ENCODE assay signal across 8 cellular contexts in the genomic region with DNA sequence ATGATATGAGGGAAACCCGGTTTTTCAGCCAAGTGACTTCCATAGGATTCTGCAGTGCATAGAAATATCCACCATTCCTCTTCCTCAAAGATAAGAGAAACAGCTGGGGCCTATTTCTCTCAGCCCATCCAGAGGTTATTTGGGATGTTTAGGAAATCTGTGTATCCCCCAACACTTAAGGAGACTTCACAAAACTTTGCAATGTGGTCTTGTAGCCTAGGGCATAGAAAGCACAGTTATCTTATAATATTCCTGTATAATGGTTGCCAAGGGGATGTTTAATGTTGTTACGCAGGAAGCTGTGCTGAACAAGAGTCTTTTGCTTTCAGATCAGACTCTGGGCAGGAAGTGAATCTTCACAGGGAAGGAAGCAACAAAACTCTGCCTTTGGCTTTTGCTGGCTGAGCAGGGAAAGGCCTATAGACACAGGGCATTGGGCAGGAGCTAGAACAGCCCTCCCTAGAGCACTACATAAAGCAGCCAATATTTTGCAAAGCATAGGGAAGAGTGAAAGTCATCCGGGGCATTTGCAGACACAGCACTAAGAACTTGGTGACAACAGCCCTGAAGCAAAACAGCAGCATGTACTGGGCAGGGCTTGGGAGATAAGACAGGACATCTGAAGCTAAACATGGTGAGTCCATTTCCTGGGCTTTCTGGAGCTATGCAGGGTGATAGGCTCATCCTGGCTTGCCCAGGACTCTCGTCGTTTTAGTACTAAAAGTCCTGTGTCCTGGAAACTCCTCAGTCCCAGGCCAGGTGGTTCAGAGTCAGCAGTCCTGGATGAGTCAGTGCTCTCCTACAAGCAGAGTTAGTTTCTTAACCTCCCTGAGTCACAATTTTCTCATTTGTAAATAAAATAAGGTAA. TPM values are rescaled to one million over a fixed set of nuclear protein-coding genes. Genes with fewer than 3 reads are reported as not detected.
DNase-seq lines count a peak whose midpoint lies in the region; ATAC-seq, FAIRE-seq and TF ChIP-seq lines count a peak whose summit lies in the region.

No MANE protein-coding gene starts in this region.

- H3K27me3 ChIP-seq in HUES6 (ENCODE audit: control insufficient read depth, insufficient read depth, low read length) (peaks cover 11% of the 10 kb centered on the region), fibroblast of lung (ENCODE audit: control insufficient read depth, insufficient read depth, low read length) (peaks cover 5% of the 10 kb centered on the region), pancreas (no peaks in the 10 kb centered on the region)

- H3K27ac ChIP-seq in HUES6 (ENCODE audit: low read depth, low read length) (no peak overlapping the region), fibroblast of lung (ENCODE audit: insufficient read depth, low read length) (peak overlapping the region; percentile 26), pancreas (peak overlapping the region in 1 of 4 donors; percentile 37)

- TF ChIP-seq CTCF in WI38 (IDR thresholded peaks at IDR 0.05; ENCODE audit: low read depth, low read length) (no peak), fibroblast of lung (conservative IDR thresholded peaks at IDR 0.05 in 1 of 2, IDR thresholded peaks at IDR 0.05 in 1 of 2; ENCODE audit: low read depth in 1 of 2, low read length in 2 of 2) (no peak), pancreas (IDR thresholded peaks at IDR 0.05) (no peak)

- 46 to 55% methylated on average over 5 of the region's 5 CpGs for WGBS in pancreas, 2 donors

- DNase-seq in Ammon's horn (ENCODE audit: low spot score) (peak; percentile 47), fibroblast of lung (ENCODE audit: low read depth in 2 of 2) (peak; percentile 59 to 88), pancreas (no peak), putamen (ENCODE audit: low spot score) (no peak), NCI-H2227 treated with DMSO at 0.1 percent for 48 hours (lab: John Stamatoyannopoulos, UW) (no peak)

- H3K79me2 ChIP-seq in fibroblast of lung (ENCODE audit: control insufficient read depth, insufficient read depth, low read length) = no peaks in the 10 kb centered on the region

- peaks cover 16% of the 10 kb centered on the region for H3K4me1 ChIP-seq in HUES6 (ENCODE audit: control insufficient read depth, insufficient read depth, low read length)
- peaks cover 5% of the 10 kb centered on the region for H3K4me1 ChIP-seq in fibroblast of lung (ENCODE audit: control insufficient read depth, extremely low read depth, insufficient read depth, low read length)
- H3K4me1 ChIP-seq in pancreas = peaks cover 0 to 8% (median 3%) of the 10 kb centered on the region in 3 donors

- no peak overlapping the region for H3K9ac ChIP-seq in HUES6 (ENCODE audit: low read length)
- H3K9ac ChIP-seq in fibroblast of lung (ENCODE audit: insufficient read depth, low read length) = no peak overlapping the region

- H3K4me2 ChIP-seq in fibroblast of lung (ENCODE audit: extremely low read depth, insufficient read depth, low read length) = peak overlapping the region; percentile 23

- FAIRE-seq in pancreas (lab: Jason Lieb, UNC) = no peak

- no peaks in the 10 kb centered on the region for H4K20me1 ChIP-seq in fibroblast of lung (ENCODE audit: control insufficient read depth, extremely low read depth, insufficient read depth, low read length)

- intact Hi-C loops in pancreas (cut with DNase I) = loop anchor here in 2 of 3 donors (5.0 to 10.0 kb wide), 4 partner anchors 64 to 459 kb away; no protein-coding TSS in a partner anchor

- H3K9me3 ChIP-seq in HUES6 (ENCODE audit: control insufficient read depth, insufficient read depth, low read depth, low read length) (peaks cover 10% of the 10 kb centered on the region), fibroblast of lung (ENCODE audit: control insufficient read depth, insufficient read depth, low read depth, low read length) (no peaks in the 10 kb centered on the region), pancreas (peaks cover 0 to 3% (median 0%) of the 10 kb centered on the region in 4 donors)

- H3K4me3 ChIP-seq in HUES6 (ENCODE audit: low read depth, low read length) (0 out of 2 replicates have a peak overlapping the region, but pooled peaks have one; percentile 4), WI38 (ENCODE audit: low read depth, low read length) (peak overlapping the region; percentile 37), fibroblast of lung (replicated peaks in 1 of 4; ENCODE audit: control extremely low read depth in 1 of 4, insufficient read depth in 1 of 4, low read depth in 3 of 4, low read length in 4 of 4) (peak overlapping the region in 1 of 4 experiments; percentile 23), pancreas (no peak overlapping the region)

- H3K36me3 ChIP-seq in HUES6 (ENCODE audit: control insufficient read depth, insufficient read depth, low read length) = no peaks in the 10 kb centered on the region
- H3K36me3 ChIP-seq in fibroblast of lung (ENCODE audit: control insufficient read depth, insufficient read depth, low read length) = no peaks in the 10 kb centered on the region
- H3K36me3 ChIP-seq in pancreas = no peaks in the 10 kb centered on the region

- peak overlapping the region; percentile 69 for H2AFZ ChIP-seq in fibroblast of lung (ENCODE audit: low read length)

- ATAC-seq in pancreas (peak in 3 of 4 donors; percentile 27 to 35 (median 31)), HG02610 (IDR thresholded peaks at IDR 0.05; ENCODE audit: unreplicated experiment) (no peak)

RNA-seq across cellular contexts. Expression of a gene that starts 18.7 kb away (rescaled TPM):
- not detected in 2 replicates for total RNA-seq in fibroblast of lung
- 0.02 and 0.07 TPM in 2 replicates for polyA plus RNA-seq in fibroblast of lung
- polyA plus RNA-seq in fibroblast of lung (2012) = 0.10 and 0.26 TPM in 2 replicates
- polyA minus RNA-seq in fibroblast of lung (ENCODE audit: low replicate concordance) = not detected in 2 replicates
- under 1 TPM in 1 of 6 donors, not detected in 5; 0.41 TPM for total RNA-seq in pancreas
- polyA plus RNA-seq in pancreas = under 1 TPM; 0.08 to 0.14 TPM

RNA-seq across cellular contexts. Expression of a gene that starts 41.9 kb away (rescaled TPM):
- total RNA-seq in fibroblast of lung (under 0.01 TPM in 1 of 2 replicates, not detected in the other), pancreas (10 to 100 TPM in 1 of 6 donors, 1 to 10 TPM in 5; 3.4 to 10.2 (median 5.0) TPM)
- polyA plus RNA-seq in fibroblast of lung (0.02 and 0.07 TPM in 2 replicates), pancreas (10 to 100 TPM in 1 of 2 donors, 1 to 10 TPM in 1; 5.5 to 10.1 TPM)
- not detected in 2 replicates for polyA plus RNA-seq in fibroblast of lung (2012)
- polyA minus RNA-seq in fibroblast of lung (ENCODE audit: low replicate concordance) = 0.20 TPM in 1 of 2 replicates, not detected in the other

Comparison
In these comparisons a context has a peak if more than half of its experiments do, and no peak if none do; other contexts are left out.
1. DNase-seq: peak in Ammon's horn (single experiment) and fibroblast of lung (2 of 2); none in pancreas (0 of 6), putamen (single experiment) and NCI-H2227 treated with DMSO at 0.1 percent for 48 hours (single experiment).
2. H3K4me3 ChIP-seq: peak in HUES6 (single experiment) and WI38 (single experiment); none in pancreas (0 of 4).